Comparison of ENCODE assay signal across 12 cellular contexts in the genomic region with DNA sequence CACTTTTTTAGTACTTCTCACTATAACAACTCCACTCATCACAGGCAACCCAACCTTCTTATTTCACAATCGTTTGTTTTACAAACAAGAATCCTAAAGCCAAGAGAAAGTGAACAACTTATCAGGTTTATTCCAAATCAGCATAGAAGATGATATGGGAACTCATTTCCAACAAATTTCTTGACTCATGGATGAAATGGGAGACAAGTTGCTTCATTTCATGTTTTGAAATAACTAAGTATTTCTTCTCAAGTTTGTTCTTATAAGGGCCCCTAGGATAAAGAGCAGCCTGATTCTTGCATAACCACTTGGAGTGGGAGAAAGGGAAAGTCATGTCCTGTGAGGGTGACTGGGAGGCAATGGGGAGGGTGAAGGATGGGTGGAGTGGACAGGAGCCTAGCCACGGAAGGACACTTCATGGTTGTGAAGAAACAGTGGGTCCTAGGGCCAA.
DNase-seq lines count a peak whose midpoint lies in the region; ATAC-seq and TF ChIP-seq lines count a peak whose summit lies in the region.
"Had no signal": no experiment of that assay in that cellular context is flagged by ENCODE, and none has a peak within 500 bp of the region (broad histone marks: within the 10 kb centered on the region; RNA-seq: fewer than 3 reads in every experiment).

No MANE protein-coding gene starts in this region.

- peak overlapping the region; percentile 42 for H3K9ac ChIP-seq in GM23248

- no peaks in the 10 kb centered on the region for H3K9me2 ChIP-seq in GM23248 (ENCODE audit: insufficient read depth)

- no peak overlapping the region for H2AFZ ChIP-seq in GM23248

- CTCF ChIA-PET in MCF 10A (lab: Yijun Ruan, JAX) = no interaction called here
- CTCF ChIA-PET in HEK293T (lab: Yijun Ruan, JAX) = no interaction called here

- no peaks in the 10 kb centered on the region for H3K36me3 ChIP-seq in GM23248 (ENCODE audit: low read depth)
- H3K36me3 ChIP-seq in tibial artery = no peaks in the 10 kb centered on the region
- H3K36me3 ChIP-seq: breast epithelium had no signal

- H3F3A ChIP-seq in GM23248 (ENCODE audit: insufficient read depth) = peaks cover 42% of the 10 kb centered on the region

- H3K36me3 Mint-ChIP-seq in MCF 10A (ENCODE audit: insufficient read depth, unreplicated experiment) = no peaks in the 10 kb centered on the region

- H3K9me3 ChIP-seq in GM23248 (ENCODE audit: low read depth) (no peaks in the 10 kb centered on the region), tibial artery (peaks cover 0 to 4% (median 0%) of the 10 kb centered on the region in 3 donors)

- no peaks in the 10 kb centered on the region for H3K9me3 Mint-ChIP-seq in MCF 10A (ENCODE audit: unreplicated experiment)

- peaks cover 53% of the 10 kb centered on the region for H3K4me1 Mint-ChIP-seq in MCF 10A (ENCODE audit: insufficient read depth, unreplicated experiment)

- 1 to 3% methylated on average over 2 of the region's 2 CpGs for WGBS in GM23248 (ENCODE audit: low coverage in 1 of 2, low lambda C conversion rate in 2 of 2, missing lambda C conversion rate in 2 of 2), 2 experiments

- no peaks in the 10 kb centered on the region for H3K79me2 ChIP-seq in GM23248 (ENCODE audit: insufficient read depth)

- H3K27ac Mint-ChIP-seq in MCF 10A (ENCODE audit: low read depth, unreplicated experiment) = peak overlapping the region; percentile 57
- H3K27ac Mint-ChIP-seq: naive thymus-derived CD8-positive, alpha-beta T cell had no signal

- H3K27ac ChIP-seq in GM23248 (peak overlapping the region; percentile 79), tibial artery (no peak overlapping the region)

- H3K27me3 ChIP-seq in GM23248 (replicated peaks; ENCODE audit: insufficient read depth) (no peaks in the 10 kb centered on the region), tibial artery (no peaks in the 10 kb centered on the region)
- H3K27me3 ChIP-seq: breast epithelium had no signal

- no peak overlapping the region for H3K4me2 ChIP-seq in GM23248 (ENCODE audit: unreplicated experiment)

- intact Hi-C loops in MCF 10A (cut with micrococcal nuclease) (loop anchor here (1.0 kb wide), 1 partner anchor 166 kb away; no protein-coding TSS in a partner anchor), tibial artery (cut with DNase I; ENCODE audit: low total_unique reads) (no loop called here)

- POLR2A ChIA-PET in MCF 10A (lab: Yijun Ruan, JAX) (interaction anchor here (0.9 to 2.1 kb wide), 2 partner anchors 166 to 169 kb away, joined by 3 to 24 read pairs; partner anchors contain the start of gene DUSP6), HEK293T (lab: Yijun Ruan, JAX) (no interaction called here)

- DNase-seq in GM23248 (peak; percentile 92), MCF 10A (ENCODE audit: unreplicated experiment) (peak; percentile 99), iris pigment epithelial cell (ENCODE audit: low read depth) (peak; percentile 90), tibial artery (peak; percentile 78 to 80), HEK293T (ENCODE audit: extremely low spot score) (no peak), NAMALWA (ENCODE audit: low spot score) (no peak), hippocampal formation (lab: John Stamatoyannopoulos, UW) (no peak)
- DNase-seq: naive thymus-derived CD8-positive, alpha-beta T cell; NCI-H1436; NCI-H774 had no signal

- in situ Hi-C loops in GM23248 (cut with MboI) = no loop called here

- H3K4me1 ChIP-seq in GM23248 (ENCODE audit: insufficient read depth) (peaks cover 62% of the 10 kb centered on the region), tibial artery (peaks cover 0 to 6% (median 0%) of the 10 kb centered on the region in 4 donors)

- H4K20me1 ChIP-seq in GM23248 (ENCODE audit: insufficient read depth) = no peaks in the 10 kb centered on the region

- H3K27me3 Mint-ChIP-seq in MCF 10A (ENCODE audit: insufficient read depth, unreplicated experiment) = no peaks in the 10 kb centered on the region

- TF ChIP-seq CTCF in MCF 10A (IDR thresholded peaks at IDR 0.05; ENCODE audit: unreplicated experiment) (no peak), tibial artery (IDR thresholded peaks at IDR 0.05) (no peak)

- H3K4me3 ChIP-seq in GM23248 (no peak overlapping the region), tibial artery (no peak overlapping the region)
- H3K4me3 ChIP-seq: breast epithelium had no signal

- no TSS peak for BruUV-seq in MCF 10A (replicated peaks; lab: Mats Ljungman, UMichigan)

- H3K4me3 Mint-ChIP-seq in MCF 10A (ENCODE audit: unreplicated experiment) = peak overlapping the region; percentile 2
- H3K4me3 Mint-ChIP-seq: naive thymus-derived CD8-positive, alpha-beta T cell had no signal

- no peak for ATAC-seq in GM18517 (IDR thresholded peaks at IDR 0.05; ENCODE audit: unreplicated experiment)
- ATAC-seq: naive thymus-derived CD8-positive, alpha-beta T cell had no signal

TF ChIP-seq in HEK293T, 16 proteins besides CTCF, POLR2A, EP300 and RAD21:
- TF ChIP-seq PKNOX1 (IDR thresholded peaks at IDR 0.05) = no peak
- TF ChIP-seq SP1 (IDR thresholded peaks at IDR 0.05) = no peak
- TF ChIP-seq ELF4 (IDR thresholded peaks at IDR 0.05) = no peak
- TF ChIP-seq CTBP1 (IDR thresholded peaks at IDR 0.05; ENCODE audit: borderline replicate concordance) = no peak
- TF ChIP-seq BHLHE40 (IDR thresholded peaks at IDR 0.05; ENCODE audit: borderline replicate concordance) = no peak
- no peak for TF ChIP-seq LEF1 (IDR thresholded peaks at IDR 0.05; ENCODE audit: borderline replicate concordance)
- no peak for TF ChIP-seq SUZ12 (IDR thresholded peaks at IDR 0.05)
- TF ChIP-seq ARNT (IDR thresholded peaks at IDR 0.05) = no peak
- no peak for TF ChIP-seq FOXA1 (IDR thresholded peaks at IDR 0.05)
- TF ChIP-seq TARDBP (IDR thresholded peaks at IDR 0.05) = no peak

Comparison
In these comparisons a context has a peak if more than half of its experiments do, and no peak if none do; other contexts are left out.
1. DNase-seq: peak in GM23248 (single experiment), MCF 10A (single experiment), iris pigment epithelial cell (single experiment) and tibial artery (2 of 2); none in HEK293T (single experiment), NAMALWA (single experiment) and hippocampal formation (0 of 2).